1 cellular context compared by ENCODE assay signal in the genomic region with DNA sequence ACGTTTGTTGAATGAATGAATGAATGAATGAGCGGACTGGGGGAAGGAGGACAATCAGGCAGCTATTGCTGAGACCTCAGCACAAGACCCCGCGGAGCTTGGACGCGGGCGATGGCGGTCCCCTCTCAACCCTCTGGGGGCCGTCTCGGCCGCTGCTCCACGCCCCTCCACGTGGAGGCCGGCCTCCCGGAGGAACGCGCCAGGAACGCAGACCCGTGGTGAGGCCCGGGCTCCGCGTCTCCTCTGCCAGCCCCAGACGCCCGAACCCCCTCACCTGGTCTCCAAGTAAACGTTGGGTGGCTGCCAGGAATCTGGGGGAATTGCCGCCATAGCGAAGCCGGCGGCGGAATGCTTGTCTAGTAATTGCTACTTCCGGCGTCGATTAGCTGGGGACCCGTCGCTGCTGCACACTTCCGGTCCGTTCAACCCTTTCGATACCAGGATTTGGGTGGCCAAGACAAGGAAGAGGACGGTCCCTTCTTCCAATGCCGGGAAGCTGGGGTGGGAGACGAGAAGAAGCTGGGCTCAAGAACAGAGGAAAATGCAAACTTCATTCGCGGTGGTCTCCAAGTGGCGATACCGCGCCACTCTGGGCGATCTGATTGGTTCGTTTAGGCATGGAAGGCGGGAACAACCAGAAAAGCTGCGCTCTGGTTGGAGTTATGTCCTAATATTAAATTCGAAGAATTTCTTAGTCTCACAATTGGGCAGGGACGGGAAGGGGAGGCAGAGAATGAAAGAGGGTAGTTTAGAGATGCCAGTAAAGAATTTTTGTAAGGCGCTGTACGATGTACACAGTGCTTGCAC.
TF ChIP-seq lines count a peak whose summit lies in the region.

A gene (minus strand): TSS at position 361 of the 807 bp plus-strand sequence. CDS start 31 bp downstream, at position 330.

TF ChIP-seq in HEK293, 187 proteins besides CTCF, POLR2A, EP300 and RAD21 (continued from another document and continues in another):
- TF ChIP-seq ZNF837 (tag by site-specific recombination; IDR thresholded peaks at IDR 0.05) (no peak), KLF9 (tag by site-specific recombination; IDR thresholded peaks at IDR 0.05; ENCODE audit: low read depth) (peak; percentile 91), ZFP41 (tag by site-specific recombination; IDR thresholded peaks at IDR 0.05; ENCODE audit: borderline replicate concordance) (no peak; the same call in 1 of the 2 replicates), ZBTB8A (tag by site-specific recombination; IDR thresholded peaks at IDR 0.05) (peak; percentile 69), ZNF549 (tag by site-specific recombination; IDR thresholded peaks at IDR 0.05) (0 out of 2 replicates have a peak, but pooled peaks have one; percentile 18), ZNF677 (tag by site-specific recombination; IDR thresholded peaks at IDR 0.05) (0 out of 2 replicates have a peak, but pooled peaks have one; percentile 14), ZEB2 (tag by site-specific recombination; IDR thresholded peaks at IDR 0.05) (peak; percentile 90), OVOL3 (tag by site-specific recombination; IDR thresholded peaks at IDR 0.05) (peak; percentile 84), ZNF248 (tag by site-specific recombination; IDR thresholded peaks at IDR 0.05) (no peak), GLI2 (tag by site-specific recombination; IDR thresholded peaks at IDR 0.05; ENCODE audit: borderline replicate concordance, low read depth) (no peak), GLIS1 (tag by site-specific recombination; IDR thresholded peaks at IDR 0.05) (peak; percentile 87), ZNF660 (tag by site-specific recombination; IDR thresholded peaks at IDR 0.05) (peak; percentile 96), ZNF664 (tag by site-specific recombination; IDR thresholded peaks at IDR 0.05) (peak; percentile 69; the same call in 1 of the 2 replicates), ZNF701 (tag by site-specific recombination; IDR thresholded peaks at IDR 0.05) (no peak), ZFP3 (tag by site-specific recombination; IDR thresholded peaks at IDR 0.05; ENCODE audit: low read depth) (no peak), TRIM28 (IDR thresholded peaks at IDR 0.05; ENCODE audit: borderline replicate concordance, low read length) (peak; percentile 42; the same call in 1 of the 2 replicates), KLF7 (tag by site-specific recombination; IDR thresholded peaks at IDR 0.05; ENCODE audit: borderline replicate concordance) (peak; percentile 87; the same call in 1 of the 2 replicates), ZNF394 (tag by site-specific recombination; IDR thresholded peaks at IDR 0.05; ENCODE audit: borderline replicate concordance) (peak; percentile 99), ZNF426 (tag by site-specific recombination; IDR thresholded peaks at IDR 0.05) (no peak), ZNF2 (tag by site-specific recombination; IDR thresholded peaks at IDR 0.05) (peak; percentile 95), ZNF341 (tag by site-specific recombination; IDR thresholded peaks at IDR 0.05; ENCODE audit: low read depth) (peak; percentile 67), ZBTB1 (tag by site-specific recombination; IDR thresholded peaks at IDR 0.05) (peak; percentile 95), ZNF501 (tag by site-specific recombination; IDR thresholded peaks at IDR 0.05) (peak; percentile 99), ZBTB20 (tag by site-specific recombination; IDR thresholded peaks at IDR 0.05) (peak; percentile 86; the same call in 1 of the 2 replicates), ZNF274 (IDR thresholded peaks at IDR 0.05; ENCODE audit: low read length) (no peak), ZNF274 (tag by site-specific recombination; IDR thresholded peaks at IDR 0.05; ENCODE audit: borderline replicate concordance) (no peak), MZF1 (tag by site-specific recombination; IDR thresholded peaks at IDR 0.05; ENCODE audit: borderline replicate concordance) (peak; percentile 59; the same call in 1 of the 2 replicates), ZNF335 (tag by site-specific recombination; conservative IDR thresholded peaks at IDR 0.05) (peak; percentile 98), ZNF707 (tag by site-specific recombination; IDR thresholded peaks at IDR 0.05) (no peak)
- TF ChIP-seq, protein P1, sequence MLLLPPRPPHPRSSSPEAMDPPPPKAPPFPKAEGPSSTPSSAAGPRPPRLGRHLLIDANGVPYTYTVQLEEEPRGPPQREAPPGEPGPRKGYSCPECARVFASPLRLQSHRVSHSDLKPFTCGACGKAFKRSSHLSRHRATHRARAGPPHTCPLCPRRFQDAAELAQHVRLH (tag by site-specific recombination; IDR thresholded peaks at IDR 0.05): peak; percentile 100
- TF ChIP-seq, protein P2, sequence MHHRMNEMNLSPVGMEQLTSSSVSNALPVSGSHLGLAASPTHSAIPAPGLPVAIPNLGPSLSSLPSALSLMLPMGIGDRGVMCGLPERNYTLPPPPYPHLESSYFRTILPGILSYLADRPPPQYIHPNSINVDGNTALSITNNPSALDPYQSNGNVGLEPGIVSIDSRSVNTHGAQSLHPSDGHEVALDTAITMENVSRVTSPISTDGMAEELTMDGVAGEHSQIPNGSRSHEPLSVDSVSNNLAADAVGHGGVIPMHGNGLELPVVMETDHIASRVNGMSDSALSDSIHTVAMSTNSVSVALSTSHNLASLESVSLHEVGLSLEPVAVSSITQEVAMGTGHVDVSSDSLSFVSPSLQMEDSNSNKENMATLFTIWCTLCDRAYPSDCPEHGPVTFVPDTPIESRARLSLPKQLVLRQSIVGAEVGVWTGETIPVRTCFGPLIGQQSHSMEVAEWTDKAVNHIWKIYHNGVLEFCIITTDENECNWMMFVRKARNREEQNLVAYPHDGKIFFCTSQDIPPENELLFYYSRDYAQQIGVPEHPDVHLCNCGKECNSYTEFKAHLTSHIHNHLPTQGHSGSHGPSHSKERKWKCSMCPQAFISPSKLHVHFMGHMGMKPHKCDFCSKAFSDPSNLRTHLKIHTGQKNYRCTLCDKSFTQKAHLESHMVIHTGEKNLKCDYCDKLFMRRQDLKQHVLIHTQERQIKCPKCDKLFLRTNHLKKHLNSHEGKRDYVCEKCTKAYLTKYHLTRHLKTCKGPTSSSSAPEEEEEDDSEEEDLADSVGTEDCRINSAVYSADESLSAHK (tag by site-specific recombination; IDR thresholded peaks at IDR 0.05): peak; percentile 49; the same call in 1 of the 2 replicates
- TF ChIP-seq, protein P3, sequence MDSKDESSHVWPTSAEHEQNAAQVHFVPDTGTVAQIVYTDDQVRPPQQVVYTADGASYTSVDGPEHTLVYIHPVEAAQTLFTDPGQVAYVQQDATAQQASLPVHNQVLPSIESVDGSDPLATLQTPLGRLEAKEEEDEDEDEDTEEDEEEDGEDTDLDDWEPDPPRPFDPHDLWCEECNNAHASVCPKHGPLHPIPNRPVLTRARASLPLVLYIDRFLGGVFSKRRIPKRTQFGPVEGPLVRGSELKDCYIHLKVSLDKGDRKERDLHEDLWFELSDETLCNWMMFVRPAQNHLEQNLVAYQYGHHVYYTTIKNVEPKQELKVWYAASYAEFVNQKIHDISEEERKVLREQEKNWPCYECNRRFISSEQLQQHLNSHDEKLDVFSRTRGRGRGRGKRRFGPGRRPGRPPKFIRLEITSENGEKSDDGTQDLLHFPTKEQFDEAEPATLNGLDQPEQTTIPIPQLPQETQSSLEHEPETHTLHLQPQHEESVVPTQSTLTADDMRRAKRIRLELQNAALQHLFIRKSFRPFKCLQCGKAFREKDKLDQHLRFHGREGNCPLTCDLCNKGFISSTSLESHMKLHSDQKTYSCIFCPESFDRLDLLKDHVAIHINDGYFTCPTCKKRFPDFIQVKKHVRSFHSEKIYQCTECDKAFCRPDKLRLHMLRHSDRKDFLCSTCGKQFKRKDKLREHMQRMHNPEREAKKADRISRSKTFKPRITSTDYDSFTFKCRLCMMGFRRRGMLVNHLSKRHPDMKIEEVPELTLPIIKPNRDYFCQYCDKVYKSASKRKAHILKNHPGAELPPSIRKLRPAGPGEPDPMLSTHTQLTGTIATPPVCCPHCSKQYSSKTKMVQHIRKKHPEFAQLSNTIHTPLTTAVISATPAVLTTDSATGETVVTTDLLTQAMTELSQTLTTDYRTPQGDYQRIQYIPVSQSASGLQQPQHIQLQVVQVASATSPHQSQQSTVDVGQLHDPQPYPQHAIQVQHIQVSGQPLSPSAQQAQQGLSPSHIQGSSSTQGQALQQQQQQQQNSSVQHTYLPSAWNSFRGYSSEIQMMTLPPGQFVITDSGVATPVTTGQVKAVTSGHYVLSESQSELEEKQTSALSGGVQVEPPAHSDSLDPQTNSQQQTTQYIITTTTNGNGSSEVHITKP (tag by site-specific recombination; IDR thresholded peaks at IDR 0.05): peak; percentile 46; the same call in 1 of the 2 replicates
- TF ChIP-seq, protein P4, sequence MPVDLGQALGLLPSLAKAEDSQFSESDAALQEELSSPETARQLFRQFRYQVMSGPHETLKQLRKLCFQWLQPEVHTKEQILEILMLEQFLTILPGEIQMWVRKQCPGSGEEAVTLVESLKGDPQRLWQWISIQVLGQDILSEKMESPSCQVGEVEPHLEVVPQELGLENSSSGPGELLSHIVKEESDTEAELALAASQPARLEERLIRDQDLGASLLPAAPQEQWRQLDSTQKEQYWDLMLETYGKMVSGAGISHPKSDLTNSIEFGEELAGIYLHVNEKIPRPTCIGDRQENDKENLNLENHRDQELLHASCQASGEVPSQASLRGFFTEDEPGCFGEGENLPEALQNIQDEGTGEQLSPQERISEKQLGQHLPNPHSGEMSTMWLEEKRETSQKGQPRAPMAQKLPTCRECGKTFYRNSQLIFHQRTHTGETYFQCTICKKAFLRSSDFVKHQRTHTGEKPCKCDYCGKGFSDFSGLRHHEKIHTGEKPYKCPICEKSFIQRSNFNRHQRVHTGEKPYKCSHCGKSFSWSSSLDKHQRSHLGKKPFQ (tag by site-specific recombination; IDR thresholded peaks at IDR 0.05): no peak
- TF ChIP-seq, protein P5, sequence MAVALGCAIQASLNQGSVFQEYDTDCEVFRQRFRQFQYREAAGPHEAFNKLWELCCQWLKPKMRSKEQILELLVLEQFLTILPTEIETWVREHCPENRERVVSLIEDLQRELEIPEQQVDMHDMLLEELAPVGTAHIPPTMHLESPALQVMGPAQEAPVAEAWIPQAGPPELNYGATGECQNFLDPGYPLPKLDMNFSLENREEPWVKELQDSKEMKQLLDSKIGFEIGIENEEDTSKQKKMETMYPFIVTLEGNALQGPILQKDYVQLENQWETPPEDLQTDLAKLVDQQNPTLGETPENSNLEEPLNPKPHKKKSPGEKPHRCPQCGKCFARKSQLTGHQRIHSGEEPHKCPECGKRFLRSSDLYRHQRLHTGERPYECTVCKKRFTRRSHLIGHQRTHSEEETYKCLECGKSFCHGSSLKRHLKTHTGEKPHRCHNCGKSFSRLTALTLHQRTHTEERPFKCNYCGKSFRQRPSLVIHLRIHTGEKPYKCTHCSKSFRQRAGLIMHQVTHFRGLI (tag by site-specific recombination; IDR thresholded peaks at IDR 0.05): 0 out of 2 replicates have a peak, but pooled peaks have one; percentile 33
- TF ChIP-seq, protein P6, sequence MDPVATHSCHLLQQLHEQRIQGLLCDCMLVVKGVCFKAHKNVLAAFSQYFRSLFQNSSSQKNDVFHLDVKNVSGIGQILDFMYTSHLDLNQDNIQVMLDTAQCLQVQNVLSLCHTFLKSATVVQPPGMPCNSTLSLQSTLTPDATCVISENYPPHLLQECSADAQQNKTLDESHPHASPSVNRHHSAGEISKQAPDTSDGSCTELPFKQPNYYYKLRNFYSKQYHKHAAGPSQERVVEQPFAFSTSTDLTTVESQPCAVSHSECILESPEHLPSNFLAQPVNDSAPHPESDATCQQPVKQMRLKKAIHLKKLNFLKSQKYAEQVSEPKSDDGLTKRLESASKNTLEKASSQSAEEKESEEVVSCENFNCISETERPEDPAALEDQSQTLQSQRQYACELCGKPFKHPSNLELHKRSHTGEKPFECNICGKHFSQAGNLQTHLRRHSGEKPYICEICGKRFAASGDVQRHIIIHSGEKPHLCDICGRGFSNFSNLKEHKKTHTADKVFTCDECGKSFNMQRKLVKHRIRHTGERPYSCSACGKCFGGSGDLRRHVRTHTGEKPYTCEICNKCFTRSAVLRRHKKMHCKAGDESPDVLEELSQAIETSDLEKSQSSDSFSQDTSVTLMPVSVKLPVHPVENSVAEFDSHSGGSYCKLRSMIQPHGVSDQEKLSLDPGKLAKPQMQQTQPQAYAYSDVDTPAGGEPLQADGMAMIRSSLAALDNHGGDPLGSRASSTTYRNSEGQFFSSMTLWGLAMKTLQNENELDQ (tag by site-specific recombination; IDR thresholded peaks at IDR 0.05; ENCODE audit: low read depth): no peak
- TF ChIP-seq, protein P7, sequence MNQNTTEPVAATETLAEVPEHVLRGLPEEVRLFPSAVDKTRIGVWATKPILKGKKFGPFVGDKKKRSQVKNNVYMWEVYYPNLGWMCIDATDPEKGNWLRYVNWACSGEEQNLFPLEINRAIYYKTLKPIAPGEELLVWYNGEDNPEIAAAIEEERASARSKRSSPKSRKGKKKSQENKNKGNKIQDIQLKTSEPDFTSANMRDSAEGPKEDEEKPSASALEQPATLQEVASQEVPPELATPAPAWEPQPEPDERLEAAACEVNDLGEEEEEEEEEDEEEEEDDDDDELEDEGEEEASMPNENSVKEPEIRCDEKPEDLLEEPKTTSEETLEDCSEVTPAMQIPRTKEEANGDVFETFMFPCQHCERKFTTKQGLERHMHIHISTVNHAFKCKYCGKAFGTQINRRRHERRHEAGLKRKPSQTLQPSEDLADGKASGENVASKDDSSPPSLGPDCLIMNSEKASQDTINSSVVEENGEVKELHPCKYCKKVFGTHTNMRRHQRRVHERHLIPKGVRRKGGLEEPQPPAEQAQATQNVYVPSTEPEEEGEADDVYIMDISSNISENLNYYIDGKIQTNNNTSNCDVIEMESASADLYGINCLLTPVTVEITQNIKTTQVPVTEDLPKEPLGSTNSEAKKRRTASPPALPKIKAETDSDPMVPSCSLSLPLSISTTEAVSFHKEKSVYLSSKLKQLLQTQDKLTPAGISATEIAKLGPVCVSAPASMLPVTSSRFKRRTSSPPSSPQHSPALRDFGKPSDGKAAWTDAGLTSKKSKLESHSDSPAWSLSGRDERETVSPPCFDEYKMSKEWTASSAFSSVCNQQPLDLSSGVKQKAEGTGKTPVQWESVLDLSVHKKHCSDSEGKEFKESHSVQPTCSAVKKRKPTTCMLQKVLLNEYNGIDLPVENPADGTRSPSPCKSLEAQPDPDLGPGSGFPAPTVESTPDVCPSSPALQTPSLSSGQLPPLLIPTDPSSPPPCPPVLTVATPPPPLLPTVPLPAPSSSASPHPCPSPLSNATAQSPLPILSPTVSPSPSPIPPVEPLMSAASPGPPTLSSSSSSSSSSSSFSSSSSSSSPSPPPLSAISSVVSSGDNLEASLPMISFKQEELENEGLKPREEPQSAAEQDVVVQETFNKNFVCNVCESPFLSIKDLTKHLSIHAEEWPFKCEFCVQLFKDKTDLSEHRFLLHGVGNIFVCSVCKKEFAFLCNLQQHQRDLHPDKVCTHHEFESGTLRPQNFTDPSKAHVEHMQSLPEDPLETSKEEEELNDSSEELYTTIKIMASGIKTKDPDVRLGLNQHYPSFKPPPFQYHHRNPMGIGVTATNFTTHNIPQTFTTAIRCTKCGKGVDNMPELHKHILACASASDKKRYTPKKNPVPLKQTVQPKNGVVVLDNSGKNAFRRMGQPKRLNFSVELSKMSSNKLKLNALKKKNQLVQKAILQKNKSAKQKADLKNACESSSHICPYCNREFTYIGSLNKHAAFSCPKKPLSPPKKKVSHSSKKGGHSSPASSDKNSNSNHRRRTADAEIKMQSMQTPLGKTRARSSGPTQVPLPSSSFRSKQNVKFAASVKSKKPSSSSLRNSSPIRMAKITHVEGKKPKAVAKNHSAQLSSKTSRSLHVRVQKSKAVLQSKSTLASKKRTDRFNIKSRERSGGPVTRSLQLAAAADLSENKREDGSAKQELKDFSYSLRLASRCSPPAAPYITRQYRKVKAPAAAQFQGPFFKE (tag by site-specific recombination; IDR thresholded peaks at IDR 0.05; ENCODE audit: borderline replicate concordance): no peak
